19 cellular contexts compared by ENCODE assay signal in genomic region chr15:92143765-92144164, GRCh38.
"Had no signal": no experiment of that assay in that cellular context is flagged by ENCODE, and none has a peak within 500 bp of the region (broad histone marks: within the 10 kb centered on the region; RNA-seq: fewer than 3 reads in every experiment).

No MANE protein-coding gene starts in this region.

- ATAC-seq: activated CD4-positive, alpha-beta T cell treated with anti-CD3 and anti-CD28 coated beads for 36 hours; activated naive CD8-positive, alpha-beta T cell treated with anti-CD3 and anti-CD28 coated beads, Interleukin-2, amount 50 U/mL, for 24 hours; body of pancreas; natural killer cell had no signal

- DNase-seq: activated CD4-positive, alpha-beta T cell treated with anti-CD3 and anti-CD28 coated beads for 36 hours; activated CD4-positive, alpha-beta T cell treated with anti-CD3 and anti-CD28 coated beads, Interleukin-2, amount 50 U/mL, for 4 hours; activated CD4-positive, CD25-positive, alpha-beta regulatory T cell; activated naive CD8-positive, alpha-beta T cell treated with anti-CD3 and anti-CD28 coated beads, Interleukin-2, amount 50 U/mL, for 24 hours; activated T-cell treated with anti-CD3 and anti-CD28 coated beads, Interleukin-2, amount 50 U/mL, for 48 hours; body of pancreas; dermis blood vessel endothelial cell; effector CD4-positive, alpha-beta T cell; left lung; mesendoderm; natural killer cell; posterior cingulate gyrus; stimulated activated CD4-positive, alpha-beta T cell treated with anti-CD3 and anti-CD28 coated beads, Interleukin-15, amount 100 ng/mL, for 24 hours; stimulated activated CD4-positive, alpha-beta T cell treated with anti-CD3 and anti-CD28 coated beads, Interleukin-2, amount 100 ng/mL, for 24 hours; stimulated activated naive CD4-positive, alpha-beta T cell; tibial artery had no signal

- H3K4me1 ChIP-seq: body of pancreas, left lung, suprapubic skin, tibial artery had no signal

- H3K27ac ChIP-seq: body of pancreas, left lung, suprapubic skin, tibial artery had no signal

- H3K9me3 ChIP-seq: body of pancreas, left lung, suprapubic skin, tibial artery had no signal

- H3K4me3 ChIP-seq: body of pancreas, left lung, lung, suprapubic skin, tibial artery had no signal

- H3K27me3 ChIP-seq: body of pancreas, left lung, suprapubic skin, tibial artery had no signal

- FAIRE-seq: islet of Langerhans had no signal
